Comparison of ENCODE assay signal across 8 cellular contexts in genomic region chr18:35040988-35041751, GRCh38. TPM values are rescaled to one million over a fixed set of nuclear protein-coding genes. Genes with fewer than 3 reads are reported as not detected.
A peak's percentile ranks its signal among the peaks of the same experiment; 100 is the strongest.
DNase-seq lines count a peak whose midpoint lies in the region; ATAC-seq and TF ChIP-seq lines count a peak whose summit lies in the region.

Gene MAPRE2 (plus strand): TSS chr18:35041413. CDS start chr18:35041540, 127 bp downstream.

- H3K4me3 ChIP-seq in GM06990 (replicated peaks; ENCODE audit: low read depth, low read length): peak within 1 kb of the TSS; percentile 77
- H3K4me3 ChIP-seq in testis: peak within 1 kb of the TSS; percentile 64 to 74

- TF ChIP-seq CTCF in GM06990 (IDR thresholded peaks at IDR 0.05; ENCODE audit: insufficient read depth, low read length, poor library complexity, severe bottlenecking) (no peak), omental fat pad (IDR thresholded peaks at IDR 0.05) (no peak), testis (IDR thresholded peaks at IDR 0.05) (peak in 1 of 3 experiments; percentile 4)

- H3K9me3 Mint-ChIP-seq in activated naive CD4-positive, alpha-beta T cell treated with anti-CD3 and anti-CD28 coated beads, Interleukin-2, amount 50 U/mL, for 72 hours: no peaks in the 10 kb centered on the region

- peaks cover 21% of the 10 kb centered on the region for H3K4me1 ChIP-seq in testis

- peaks cover 15% of the 10 kb centered on the region in 2 donors for H3K36me3 Mint-ChIP-seq in activated naive CD4-positive, alpha-beta T cell treated with anti-CD3 and anti-CD28 coated beads, Interleukin-2, amount 50 U/mL, for 72 hours

- H3K36me3 ChIP-seq in GM06990 (ENCODE audit: control insufficient read depth, insufficient read depth, low read length): no peaks in the 10 kb centered on the region
- no peaks in the 10 kb centered on the region for H3K36me3 ChIP-seq in testis (ENCODE audit: low read depth, missing control alignments)

- peak; percentile 85 for ATAC-seq in HG02588 (IDR thresholded peaks at IDR 0.05; ENCODE audit: unreplicated experiment)
- ATAC-seq in SK-N-SH treated with all-trans-retinoic acid at 6 μM for 48 hours: peak; percentile 94
- peak; percentile 88 for ATAC-seq in activated naive CD4-positive, alpha-beta T cell treated with anti-CD3 and anti-CD28 coated beads, Interleukin-2, amount 50 U/mL, for 72 hours
- peak; percentile 94 for ATAC-seq in omental fat pad (ENCODE audit: low FRiP score)

- no peaks in the 10 kb centered on the region for H3K9me3 ChIP-seq in testis

- 0% methylated on average over 39 to 51 of the region's 52 CpGs for WGBS in testis, 2 donors

- TF ChIP-seq POLR2A in testis (IDR thresholded peaks at IDR 0.05): peak; percentile 92

- intact Hi-C loops in testis (cut with DNase I; ENCODE audit: low total_unique reads): no loop called here

- H3K27me3 ChIP-seq in GM06990 (replicated peaks; ENCODE audit: control insufficient read depth, insufficient read depth, low read length) (no peaks in the 10 kb centered on the region), testis (no peaks in the 10 kb centered on the region)

- H3K27ac ChIP-seq in testis: peak within 1 kb of the TSS; percentile 42 to 70

- peak within 1 kb of the TSS; percentile 96 to 100 for H3K27ac Mint-ChIP-seq in activated naive CD4-positive, alpha-beta T cell treated with anti-CD3 and anti-CD28 coated beads, Interleukin-2, amount 50 U/mL, for 72 hours

- DNase-seq in GM06990 (ENCODE audit: extremely low read depth, insufficient read length) (peak; percentile 95), NCI-H1092 (lab: John Stamatoyannopoulos, UW) (peak; percentile 99), glomerular endothelial cell (ENCODE audit: extremely low read depth, low read depth, low spot score) (peak; percentile 68), omental fat pad (ENCODE audit: low spot score) (peak; percentile 100), testis (peak; percentile 100)
- DNase-seq in activated naive CD4-positive, alpha-beta T cell treated with anti-CD3 and anti-CD28 coated beads, Interleukin-2, amount 50 U/mL, for 72 hours (ENCODE audit: low spot score in 2 of 2): peak; percentile 99

TF ChIP-seq in SK-N-SH treated with all-trans-retinoic acid at 6 μM for 48 hours, 23 proteins besides CTCF, POLR2A, EP300 and RAD21:
- TF ChIP-seq TOX (CRISPR knock-in tag; IDR thresholded peaks at IDR 0.05; ENCODE audit: borderline replicate concordance): no peak
- TF ChIP-seq PATZ1 (CRISPR knock-in tag; IDR thresholded peaks at IDR 0.05; ENCODE audit: borderline replicate concordance): no peak
- no peak for TF ChIP-seq OSR1 (CRISPR knock-in tag; IDR thresholded peaks at IDR 0.05)
- TF ChIP-seq TCF4 (CRISPR knock-in tag; IDR thresholded peaks at IDR 0.05; ENCODE audit: borderline replicate concordance): peak; percentile 90; the same call in 1 of the 2 replicates
- TF ChIP-seq TSHZ2 (CRISPR knock-in tag; IDR thresholded peaks at IDR 0.05): 0 out of 2 replicates have a peak, but pooled peaks have one; percentile 46

RNA-seq across cellular contexts. Expression of gene MAPRE2, which starts in this region (rescaled TPM):
- total RNA-seq in activated naive CD4-positive, alpha-beta T cell treated with anti-CD3 and anti-CD28 coated beads, Interleukin-2, amount 50 U/mL, for 72 hours: 10 to 100 TPM; 65.2 to 66.6 TPM
- total RNA-seq in glomerular endothelial cell: 52.4 and 60.0 TPM in 2 replicates
- total RNA-seq in omental fat pad: 10 to 100 TPM; 19.7 to 35.6 (median 24.8) TPM
- total RNA-seq in testis: 10 to 100 TPM; 15.2 to 17.2 TPM
- 14.8 TPM for polyA plus RNA-seq in testis (ENCODE audit: insufficient read depth, low read depth, low replicate concordance)

Comparison
In these comparisons a context has a peak if more than half of its experiments do, and no peak if none do; other contexts are left out.
1. Peak in every context shown above with its lines: DNase-seq, ATAC-seq, H3K4me3 ChIP-seq and H3K27ac ChIP-seq.